In genomic region chr13:22111152-22111783, GRCh38 we compare ENCODE assay signal across 18 cellular contexts.
"Had no signal": no experiment of that assay in that cellular context is flagged by ENCODE, and none has a peak within 500 bp of the region (broad histone marks: within the 10 kb centered on the region; RNA-seq: fewer than 3 reads in every experiment).

No MANE protein-coding gene starts in this region.

- ATAC-seq: gastroesophageal sphincter; mucosa of descending colon; naive thymus-derived CD4-positive, alpha-beta T cell had no signal

- DNase-seq: activated CD4-positive, alpha-beta T cell treated with anti-CD3 and anti-CD28 coated beads, Interleukin-2, amount 10 ng/mL, durations not matched to agents 7 days and 5 days; activated CD4-positive, CD25-positive, alpha-beta regulatory T cell; activated naive CD4-positive, alpha-beta T cell; activated T-cell treated with anti-CD3 and anti-CD28 coated beads for 4 hours; effector memory CD4-positive, alpha-beta T cell; heart left ventricle; left ventricle myocardium inferior; mucosa of descending colon; naive thymus-derived CD4-positive, alpha-beta T cell; ovary; T1000; thyroid gland had no signal

- H3K27me3 Mint-ChIP-seq: activated CD4-positive, alpha-beta T cell treated with anti-CD3 and anti-CD28 coated beads, Interleukin-2, amount 10 ng/mL, durations not matched to agents 7 days and 5 days had no signal

- H3K4me3 ChIP-seq: esophagus muscularis mucosa, gastroesophageal sphincter, heart left ventricle, left ventricle myocardium inferior, mucosa of descending colon, ovary, psoas muscle, skin epidermis, thyroid gland had no signal

- H3K27ac Mint-ChIP-seq: activated CD4-positive, alpha-beta T cell treated with anti-CD3 and anti-CD28 coated beads, Interleukin-2, amount 10 ng/mL, durations not matched to agents 7 days and 5 days; memory B cell had no signal

- H3K36me3 ChIP-seq: esophagus muscularis mucosa, gastroesophageal sphincter, heart left ventricle, left ventricle myocardium inferior, ovary, thyroid gland had no signal

- H3K27me3 ChIP-seq: gastroesophageal sphincter, heart left ventricle, ovary, thyroid gland had no signal

- H3K4me3 Mint-ChIP-seq: activated CD4-positive, alpha-beta T cell treated with anti-CD3 and anti-CD28 coated beads, Interleukin-2, amount 10 ng/mL, durations not matched to agents 7 days and 5 days; memory B cell had no signal

- H3K27ac ChIP-seq: esophagus muscularis mucosa, gastroesophageal sphincter, heart left ventricle, left ventricle myocardium inferior, ovary, psoas muscle, skin epidermis, thyroid gland had no signal

- H3K4me1 ChIP-seq: gastroesophageal sphincter, left ventricle myocardium inferior, psoas muscle had no signal

- H3K36me3 Mint-ChIP-seq: memory B cell had no signal

- FAIRE-seq: endothelial cell of umbilical vein had no signal

- H3K9me3 ChIP-seq: esophagus muscularis mucosa, gastroesophageal sphincter, heart left ventricle, left ventricle myocardium inferior, mucosa of descending colon, ovary, psoas muscle, thyroid gland had no signal
